ENCODE assay signal across 21 cellular contexts in genomic region chr19:56596676-56597075, GRCh38. TPM values are rescaled to one million over a fixed set of nuclear protein-coding genes. Genes with fewer than 3 reads are reported as not detected.
DNase-seq lines count a peak whose midpoint lies in the region; ATAC-seq and TF ChIP-seq lines count a peak whose summit lies in the region.
"Had no signal": no experiment of that assay in that cellular context is flagged by ENCODE, and none has a peak within 500 bp of the region (broad histone marks: within the 10 kb centered on the region; RNA-seq: fewer than 3 reads in every experiment).

No MANE protein-coding gene starts in this region.

- POLR2A ChIA-PET in CD4-positive, alpha-beta T cell (lab: Charles Lee), result no interaction called here
- POLR2A ChIA-PET in naive thymus-derived CD4-positive, alpha-beta T cell (lab: Charles Lee), result no interaction called here

- 0 out of 2 replicates have a peak overlapping the region, but pooled peaks have one; percentile 91 for H3K9ac ChIP-seq in BLaER1

- no peak for ATAC-seq in CD4-positive, alpha-beta T cell (ENCODE audit: poor library complexity)
- no peak for ATAC-seq in naive thymus-derived CD4-positive, alpha-beta T cell
- ATAC-seq: stimulated activated naive B cell treated with anti-CD40 and anti-IgM and Interleukin-4, amounts not matched to agents 10 μg/mL and 1 μg/mL and 100 μg/mL, for 72 hours had no signal

- 0 out of 2 replicates have a peak overlapping the region, but pooled peaks have one; percentile 94 for H3K4me3 ChIP-seq in BLaER1
- no peak overlapping the region for H3K4me3 ChIP-seq in naive thymus-derived CD4-positive, alpha-beta T cell (ENCODE audit: low read length)
- H3K4me3 ChIP-seq in BE2C (ENCODE audit: low read depth, low read length), result no peak overlapping the region

- intact Hi-C loops in CD4-positive, alpha-beta T cell (cut with DNase I, micrococcal nuclease), result loop anchor here in 1 of 2 experiments (2.0 to 10.0 kb wide), 5 partner anchors 282 to 1558 kb away; partner anchors contain the start of genes ZNF304, ZNF329, ZNF444 and ZNF749
- intact Hi-C loops in naive thymus-derived CD4-positive, alpha-beta T cell (cut with micrococcal nuclease), result loop anchor here in 1 of 2 donors (5.0 to 10.0 kb wide), 2 partner anchors 596 to 1558 kb away; partner anchors contain the start of genes ZNF264 and ZNF329

- no peak overlapping the region for H3K27ac Mint-ChIP-seq in CD4-positive, alpha-beta T cell
- no peak overlapping the region for H3K27ac Mint-ChIP-seq in brain
- H3K27ac Mint-ChIP-seq in naive thymus-derived CD4-positive, alpha-beta T cell, result peak overlapping the region in 1 of 9 donors; percentile 34
- H3K27ac Mint-ChIP-seq: dendritic cell treated with granulocyte-macrophage colony-stimulating factor and Interleukin-4, amounts not matched to agents 40 ng/mL and 50 ng/mL, for 4 days had no signal

- no peak for DNase-seq in CD4-positive, alpha-beta T cell
- DNase-seq in naive thymus-derived CD4-positive, alpha-beta T cell, result no peak
- no peak for DNase-seq in NCI-H1048 (lab: John Stamatoyannopoulos, UW)
- no peak for DNase-seq in NCI-H524 (lab: John Stamatoyannopoulos, UW)
- no peak for DNase-seq in BE2C
- DNase-seq: activated CD8-positive, alpha-beta memory T cell treated with anti-CD3 and anti-CD28 coated beads for 24 hours; activated gamma-delta T cell; C1 segment of cervical spinal cord; DMS79; HFFc6; kidney; NCI-H2029 treated with DMSO at 0.1 percent for 48 hours; NCI-H524 treated with DMSO at 0.1 percent for 48 hours; PC-9; spleen; stimulated activated naive B cell treated with anti-CD40 and anti-IgM and Interleukin-4, amounts not matched to agents 10 μg/mL and 1 μg/mL and 100 μg/mL, for 72 hours; transverse colon had no signal

- no peaks in the 10 kb centered on the region for H3K27me3 Mint-ChIP-seq in CD4-positive, alpha-beta T cell
- H3K27me3 Mint-ChIP-seq in brain, result peaks cover 22% of the 10 kb centered on the region
- H3K27me3 Mint-ChIP-seq in naive thymus-derived CD4-positive, alpha-beta T cell, result no peaks in the 10 kb centered on the region
- H3K27me3 Mint-ChIP-seq: dendritic cell treated with granulocyte-macrophage colony-stimulating factor and Interleukin-4, amounts not matched to agents 40 ng/mL and 50 ng/mL, for 4 days; stimulated activated naive B cell treated with anti-CD40 and anti-IgM and Interleukin-4, amounts not matched to agents 10 μg/mL and 1 μg/mL and 100 μg/mL, for 72 hours had no signal

- peaks cover 35% of the 10 kb centered on the region for H3K4me1 Mint-ChIP-seq in CD4-positive, alpha-beta T cell (ENCODE audit: low read depth)
- H3K4me1 Mint-ChIP-seq in brain, result peaks cover 27% of the 10 kb centered on the region
- H3K4me1 Mint-ChIP-seq in naive thymus-derived CD4-positive, alpha-beta T cell, result peaks cover 19 to 32% (median 24%) of the 10 kb centered on the region in 7 donors

- H3K27me3 ChIP-seq in BLaER1 (no peaks in the 10 kb centered on the region), BE2C (no peaks in the 10 kb centered on the region)
- H3K27me3 ChIP-seq in CD4-positive, alpha-beta T cell (ENCODE audit: control insufficient read depth, insufficient read depth, low read length), result no peaks in the 10 kb centered on the region
- no peaks in the 10 kb centered on the region for H3K27me3 ChIP-seq in naive thymus-derived CD4-positive, alpha-beta T cell (ENCODE audit: control insufficient read depth in 2 of 2, insufficient read depth in 2 of 2, low read length in 2 of 2)
- H3K27me3 ChIP-seq: spleen, transverse colon had no signal

- H4K20me1 ChIP-seq in BLaER1, result peaks cover 4% of the 10 kb centered on the region; the same call in 1 of the 2 replicates

- no peak overlapping the region for H3K27ac ChIP-seq in BLaER1
- H3K27ac ChIP-seq in CD4-positive, alpha-beta T cell (ENCODE audit: low read depth, low read length), result no peak overlapping the region
- H3K27ac ChIP-seq in naive thymus-derived CD4-positive, alpha-beta T cell (ENCODE audit: low read depth, low read length), result no peak overlapping the region
- H3K27ac ChIP-seq: PC-9, transverse colon had no signal

- peaks cover 51% of the 10 kb centered on the region for H3K36me3 Mint-ChIP-seq in CD4-positive, alpha-beta T cell (ENCODE audit: low read depth)
- peaks cover 64% of the 10 kb centered on the region for H3K36me3 Mint-ChIP-seq in brain
- peaks cover 25 to 52% (median 45%) of the 10 kb centered on the region in 5 donors for H3K36me3 Mint-ChIP-seq in naive thymus-derived CD4-positive, alpha-beta T cell

- H3K4me2 ChIP-seq in BLaER1, result peak overlapping the region; percentile 77

- peaks cover 7% of the 10 kb centered on the region for H3K9me3 Mint-ChIP-seq in CD4-positive, alpha-beta T cell
- peaks cover 51 to 72% (median 57%) of the 10 kb centered on the region in 5 experiments for H3K9me3 Mint-ChIP-seq in brain
- peaks cover 10 to 68% (median 36%) of the 10 kb centered on the region in 11 donors for H3K9me3 Mint-ChIP-seq in naive thymus-derived CD4-positive, alpha-beta T cell

- peaks cover 68% of the 10 kb centered on the region for H3K9me3 ChIP-seq in BLaER1
- peaks cover 24% of the 10 kb centered on the region for H3K9me3 ChIP-seq in CD4-positive, alpha-beta T cell (ENCODE audit: control insufficient read depth, low read length)
- H3K9me3 ChIP-seq in naive thymus-derived CD4-positive, alpha-beta T cell (ENCODE audit: control insufficient read depth in 2 of 3, low read length in 3 of 3), result peaks cover 0 to 24% (median 0%) of the 10 kb centered on the region in 3 experiments
- H3K9me3 ChIP-seq in BE2C, result no peaks in the 10 kb centered on the region; the same call in 1 of the 2 replicates

- H3K4me1 ChIP-seq in BLaER1, result peaks cover 10% of the 10 kb centered on the region
- peaks cover 0 to 3% of the 10 kb centered on the region in 2 donors for H3K4me1 ChIP-seq in naive thymus-derived CD4-positive, alpha-beta T cell (ENCODE audit: control insufficient read depth in 2 of 2, insufficient read depth in 2 of 2, low read length in 2 of 2)
- H3K4me1 ChIP-seq in BE2C, result no peaks in the 10 kb centered on the region

- CTCF ChIA-PET in CD4-positive, alpha-beta T cell (lab: Charles Lee), result no interaction called here
- CTCF ChIA-PET in naive thymus-derived CD4-positive, alpha-beta T cell (lab: Charles Lee), result no interaction called here

- peaks cover 45% of the 10 kb centered on the region for H3K36me3 ChIP-seq in BLaER1
- peaks cover 0 to 24% (median 4%) of the 10 kb centered on the region in 3 experiments for H3K36me3 ChIP-seq in naive thymus-derived CD4-positive, alpha-beta T cell (ENCODE audit: control insufficient read depth in 2 of 3, insufficient read depth in 3 of 3, low read length in 3 of 3)
- peaks cover 16% of the 10 kb centered on the region for H3K36me3 ChIP-seq in BE2C

- peak overlapping the region; percentile 48 for H3K4me3 Mint-ChIP-seq in CD4-positive, alpha-beta T cell
- H3K4me3 Mint-ChIP-seq in brain, result peak overlapping the region; percentile 97 to 100 (median 99)
- peak overlapping the region in 9 of 10 donors; percentile 83 to 99 (median 90) for H3K4me3 Mint-ChIP-seq in naive thymus-derived CD4-positive, alpha-beta T cell

- TF ChIP-seq CTCF in CD4-positive, alpha-beta T cell (IDR thresholded peaks at IDR 0.05), result no peak
- no peak for TF ChIP-seq CTCF in brain (conservative IDR thresholded peaks at IDR 0.05)
- TF ChIP-seq CTCF in BE2C (IDR thresholded peaks at IDR 0.05; ENCODE audit: low read depth, low read length), result no peak

RNA-seq across cellular contexts. Expression of gene ZNF71, which starts 1.6 kb away (rescaled TPM):
- 1 to 10 TPM; 2.2 TPM for total RNA-seq in CD4-positive, alpha-beta T cell
- polyA plus RNA-seq in brain (ENCODE audit: insufficient read depth, low read depth, low replicate concordance), result 10.9 TPM
- total RNA-seq in naive thymus-derived CD4-positive, alpha-beta T cell, result 1 to 10 TPM; 4.5 to 7.7 (median 6.6) TPM
- 10 to 100 TPM in 1 of 2 donors, 1 to 10 TPM in 1; 7.7 to 12.9 TPM for polyA plus RNA-seq in naive thymus-derived CD4-positive, alpha-beta T cell
- polyA plus RNA-seq in BE2C (2012; ENCODE audit: insufficient read depth, insufficient read length, low read depth), result 9.0 TPM

RNA-seq across cellular contexts. Expression of gene ZNF470, which starts 29.4 kb away (rescaled TPM):
- total RNA-seq in CD4-positive, alpha-beta T cell, result under 1 TPM; 0.56 to 0.85 TPM
- 3.9 TPM for polyA plus RNA-seq in brain (ENCODE audit: insufficient read depth, low read depth, low replicate concordance)
- 1 to 10 TPM in 4 of 5 experiments, under 1 TPM in 1; 0.98 to 5.9 (median 2.4) TPM for total RNA-seq in naive thymus-derived CD4-positive, alpha-beta T cell
- polyA plus RNA-seq in naive thymus-derived CD4-positive, alpha-beta T cell, result 1 to 10 TPM; 2.1 to 3.5 TPM
- 4.8 TPM for polyA plus RNA-seq in BE2C (2012; ENCODE audit: insufficient read depth, insufficient read length, low read depth)

RNA-seq across cellular contexts. Expression of gene SMIM17, which starts 46.3 kb away (rescaled TPM):
- total RNA-seq in CD4-positive, alpha-beta T cell, result not detected
- 0.85 TPM for polyA plus RNA-seq in brain (ENCODE audit: insufficient read depth, low read depth, low replicate concordance)
- under 1 TPM in 2 of 5 experiments, not detected in 3; 0.31 to 0.37 TPM for total RNA-seq in naive thymus-derived CD4-positive, alpha-beta T cell
- not detected for polyA plus RNA-seq in naive thymus-derived CD4-positive, alpha-beta T cell
- polyA plus RNA-seq in BE2C (2012; ENCODE audit: insufficient read depth, insufficient read length, low read depth), result 0.42 TPM
- total RNA-seq: mononuclear cell, transverse colon had no signal
- polyA plus RNA-seq: spleen had no signal

RNA-seq across cellular contexts. Expression of gene ZFP28, which starts 57.9 kb away (rescaled TPM):
- total RNA-seq in CD4-positive, alpha-beta T cell, result 1 to 10 TPM; 3.5 to 4.5 TPM
- 5.8 TPM for polyA plus RNA-seq in brain (ENCODE audit: insufficient read depth, low read depth, low replicate concordance)
- 10 to 100 TPM in 2 of 5 experiments, 1 to 10 TPM in 3; 3.1 to 10.6 (median 5.4) TPM for total RNA-seq in naive thymus-derived CD4-positive, alpha-beta T cell
- polyA plus RNA-seq in naive thymus-derived CD4-positive, alpha-beta T cell, result 1 to 10 TPM; 2.4 to 2.8 TPM
- 4.1 TPM for polyA plus RNA-seq in BE2C (2012; ENCODE audit: insufficient read depth, insufficient read length, low read depth)

Comparison
In these comparisons a context has a peak if more than half of its experiments do, and no peak if none do; other contexts are left out.
1. H3K4me3 Mint-ChIP-seq: peak in every context shown above with its lines; median percentile 99 in brain; 90 in naive thymus-derived CD4-positive, alpha-beta T cell; 48 in CD4-positive, alpha-beta T cell.